8 cellular contexts compared by ENCODE assay signal in the genomic region with DNA sequence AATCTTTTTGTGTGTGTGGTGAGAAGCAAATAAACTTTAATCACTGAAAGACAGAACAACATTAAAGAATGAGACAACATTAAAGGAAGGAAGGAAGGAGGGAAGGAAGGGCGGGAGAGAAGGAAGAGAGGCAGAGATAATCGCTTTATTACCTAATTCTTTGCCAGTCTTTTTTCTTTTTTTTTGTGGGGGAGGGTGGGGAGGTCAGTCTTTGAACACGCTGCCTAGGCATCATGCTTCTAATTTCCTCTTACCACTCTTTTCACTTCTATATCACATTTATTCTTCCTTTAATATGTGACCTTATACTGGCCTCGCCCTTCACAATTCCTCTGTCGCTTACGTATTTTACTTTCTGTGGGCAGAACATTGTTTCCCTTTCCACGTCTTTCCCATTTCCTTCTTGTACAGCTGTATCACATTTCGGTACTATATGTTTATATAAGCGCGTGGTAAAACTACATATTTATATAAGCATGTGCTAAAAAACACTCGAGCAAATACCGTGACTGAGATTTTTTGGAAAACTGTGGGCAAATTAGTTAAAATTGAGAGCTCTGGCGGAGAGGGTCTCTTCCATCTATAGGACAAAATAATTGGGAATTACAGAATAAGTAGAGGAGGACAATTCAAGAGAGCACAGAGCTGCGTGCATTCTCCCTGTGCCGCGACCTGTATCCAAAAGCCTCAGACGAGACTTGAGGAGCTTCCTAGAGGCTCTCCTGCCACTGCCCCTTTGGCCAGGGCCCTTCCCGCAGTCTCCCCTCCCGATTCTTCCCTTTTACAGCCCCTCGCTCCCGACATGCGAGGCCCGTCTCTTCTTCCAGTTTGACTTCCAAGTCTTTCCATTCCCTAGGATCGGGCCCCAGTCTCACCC. TPM values are rescaled to one million over a fixed set of nuclear protein-coding genes. Genes with fewer than 3 reads are reported as not detected.
A peak's percentile ranks its signal among the peaks of the same experiment; 100 is the strongest.
DNase-seq lines count a peak whose midpoint lies in the region; ATAC-seq and TF ChIP-seq lines count a peak whose summit lies in the region.

No MANE protein-coding gene starts in this region.

- H3K36me3 ChIP-seq in heart right ventricle (no peaks in the 10 kb centered on the region), rectal smooth muscle tissue (ENCODE audit: control insufficient read depth, insufficient read depth, low read length) (no peaks in the 10 kb centered on the region)

- ATAC-seq in heart right ventricle, result peak; percentile 16 to 62 (median 41)
- no peak for ATAC-seq in HG02798 (IDR thresholded peaks at IDR 0.05; ENCODE audit: poor library complexity, unreplicated experiment)
- no peak for ATAC-seq in activated naive CD4-positive, alpha-beta T cell treated with anti-CD3 and anti-CD28 coated beads, Interleukin-2, amount 50 U/mL, for 72 hours
- ATAC-seq in HG02610 (IDR thresholded peaks at IDR 0.05; ENCODE audit: unreplicated experiment), result no peak

- peak overlapping the region; percentile 68 for H3K4me3 ChIP-seq in WI38 (ENCODE audit: low read depth, low read length)
- H3K4me3 ChIP-seq in heart right ventricle, result peak overlapping the region; percentile 11 to 80 (median 62)
- peak overlapping the region; percentile 78 for H3K4me3 ChIP-seq in rectal smooth muscle tissue (ENCODE audit: low read length)

- DNase-seq in activated CD4-positive, alpha-beta memory T cell treated with anti-CD3 and anti-CD28 coated beads for 36 hours, result no peak
- DNase-seq in activated CD4-positive, alpha-beta memory T cell treated with anti-CD3 and anti-CD28 coated beads, Interleukin-2, amount 10 ng/mL, durations not matched to agents 7 days and 5 days, result no peak
- DNase-seq in heart right ventricle, result no peak
- DNase-seq in activated naive CD4-positive, alpha-beta T cell treated with anti-CD3 and anti-CD28 coated beads, Interleukin-2, amount 50 U/mL, for 72 hours (ENCODE audit: low spot score in 2 of 2), result no peak

- CTCF ChIA-PET in activated CD4-positive, alpha-beta memory T cell treated with anti-CD3 and anti-CD28 coated beads for 36 hours (lab: Charles Lee), result no interaction called here
- CTCF ChIA-PET in activated CD4-positive, alpha-beta memory T cell treated with anti-CD3 and anti-CD28 coated beads, Interleukin-2, amount 10 ng/mL, durations not matched to agents 7 days and 5 days (lab: Charles Lee), result no interaction called here

- H3K27me3 Mint-ChIP-seq in activated CD4-positive, alpha-beta memory T cell treated with anti-CD3 and anti-CD28 coated beads for 36 hours, result peaks cover 34% of the 10 kb centered on the region
- H3K27me3 Mint-ChIP-seq in activated CD4-positive, alpha-beta memory T cell treated with anti-CD3 and anti-CD28 coated beads, Interleukin-2, amount 10 ng/mL, durations not matched to agents 7 days and 5 days, result peaks cover 37% of the 10 kb centered on the region

- H3K9ac ChIP-seq in rectal smooth muscle tissue (ENCODE audit: low read length), result no peak overlapping the region

- no peaks in the 10 kb centered on the region for H3K9me3 Mint-ChIP-seq in activated CD4-positive, alpha-beta memory T cell treated with anti-CD3 and anti-CD28 coated beads for 36 hours
- no peaks in the 10 kb centered on the region for H3K9me3 Mint-ChIP-seq in activated CD4-positive, alpha-beta memory T cell treated with anti-CD3 and anti-CD28 coated beads, Interleukin-2, amount 10 ng/mL, durations not matched to agents 7 days and 5 days
- H3K9me3 Mint-ChIP-seq in activated naive CD4-positive, alpha-beta T cell treated with anti-CD3 and anti-CD28 coated beads, Interleukin-2, amount 50 U/mL, for 72 hours, result no peaks in the 10 kb centered on the region

- H3K27me3 ChIP-seq in heart right ventricle (peaks cover 0 to 60% (median 0%) of the 10 kb centered on the region in 7 donors), rectal smooth muscle tissue (ENCODE audit: control insufficient read depth, insufficient read depth, low read length) (no peaks in the 10 kb centered on the region)

- H3K36me3 Mint-ChIP-seq in activated CD4-positive, alpha-beta memory T cell treated with anti-CD3 and anti-CD28 coated beads for 36 hours, result no peaks in the 10 kb centered on the region
- H3K36me3 Mint-ChIP-seq in activated CD4-positive, alpha-beta memory T cell treated with anti-CD3 and anti-CD28 coated beads, Interleukin-2, amount 10 ng/mL, durations not matched to agents 7 days and 5 days (ENCODE audit: low read depth), result no peaks in the 10 kb centered on the region
- H3K36me3 Mint-ChIP-seq in activated naive CD4-positive, alpha-beta T cell treated with anti-CD3 and anti-CD28 coated beads, Interleukin-2, amount 50 U/mL, for 72 hours, result peaks cover 0 to 6% of the 10 kb centered on the region in 2 donors

- 12 to 14% methylated on average over 24 of the region's 24 CpGs for WGBS in heart right ventricle, 2 donors

- H3K4me3 Mint-ChIP-seq in activated CD4-positive, alpha-beta memory T cell treated with anti-CD3 and anti-CD28 coated beads for 36 hours, result peak overlapping the region; percentile 35
- H3K4me3 Mint-ChIP-seq in activated CD4-positive, alpha-beta memory T cell treated with anti-CD3 and anti-CD28 coated beads, Interleukin-2, amount 10 ng/mL, durations not matched to agents 7 days and 5 days, result no peak overlapping the region

- H3K4me1 Mint-ChIP-seq in activated CD4-positive, alpha-beta memory T cell treated with anti-CD3 and anti-CD28 coated beads for 36 hours (ENCODE audit: low read depth), result peaks cover 9% of the 10 kb centered on the region
- H3K4me1 Mint-ChIP-seq in activated CD4-positive, alpha-beta memory T cell treated with anti-CD3 and anti-CD28 coated beads, Interleukin-2, amount 10 ng/mL, durations not matched to agents 7 days and 5 days, result no peaks in the 10 kb centered on the region

- no peaks in the 10 kb centered on the region for H3K9me3 ChIP-seq in heart right ventricle

- intact Hi-C loops in activated CD4-positive, alpha-beta memory T cell treated with anti-CD3 and anti-CD28 coated beads for 36 hours (cut with micrococcal nuclease), result no loop called here
- intact Hi-C loops in heart right ventricle (cut with DNase I), result loop anchor here in 3 of 10 donors (10.0 kb wide), 2 partner anchors 160 to 170 kb away; a partner anchor contains a TSS

- no peak for TF ChIP-seq CTCF in WI38 (IDR thresholded peaks at IDR 0.05; ENCODE audit: low read depth, low read length)
- no peak for TF ChIP-seq CTCF in heart right ventricle (IDR thresholded peaks at IDR 0.05)

- H3K4me1 ChIP-seq in heart right ventricle, result peaks cover 0 to 13% (median 9%) of the 10 kb centered on the region in 9 donors
- H3K4me1 ChIP-seq in rectal smooth muscle tissue (ENCODE audit: control insufficient read depth, insufficient read depth, low read length), result peaks cover 5% of the 10 kb centered on the region

- POLR2A ChIA-PET in activated CD4-positive, alpha-beta memory T cell treated with anti-CD3 and anti-CD28 coated beads for 36 hours (lab: Charles Lee), result no interaction called here
- POLR2A ChIA-PET in activated CD4-positive, alpha-beta memory T cell treated with anti-CD3 and anti-CD28 coated beads, Interleukin-2, amount 10 ng/mL, durations not matched to agents 7 days and 5 days (lab: Charles Lee), result no interaction called here

- H3K27ac ChIP-seq in heart right ventricle, result peak overlapping the region; percentile 76 to 91 (median 88)
- H3K27ac ChIP-seq in rectal smooth muscle tissue (ENCODE audit: low read depth, low read length), result peak overlapping the region; percentile 77

- H3K27ac Mint-ChIP-seq in activated CD4-positive, alpha-beta memory T cell treated with anti-CD3 and anti-CD28 coated beads for 36 hours, result no peak overlapping the region
- H3K27ac Mint-ChIP-seq in activated CD4-positive, alpha-beta memory T cell treated with anti-CD3 and anti-CD28 coated beads, Interleukin-2, amount 10 ng/mL, durations not matched to agents 7 days and 5 days, result no peak overlapping the region
- no peak overlapping the region for H3K27ac Mint-ChIP-seq in activated naive CD4-positive, alpha-beta T cell treated with anti-CD3 and anti-CD28 coated beads, Interleukin-2, amount 50 U/mL, for 72 hours

RNA-seq across cellular contexts. Expression of a gene that starts 0.8 kb away (rescaled TPM):
- not detected for total RNA-seq in activated CD4-positive, alpha-beta memory T cell treated with anti-CD3 and anti-CD28 coated beads for 36 hours
- total RNA-seq in activated CD4-positive, alpha-beta memory T cell treated with anti-CD3 and anti-CD28 coated beads, Interleukin-2, amount 10 ng/mL, durations not matched to agents 7 days and 5 days, result not detected
- total RNA-seq in heart right ventricle, result 100 to 1,000 TPM in 7 of 10 donors, 10 to 100 TPM in 3; 71.8 to 166 (median 143) TPM
- polyA plus RNA-seq in heart right ventricle, result 10 to 100 TPM in 1 of 2 donors, 1 to 10 TPM in 1; 8.0 to 23.7 TPM
- under 1 TPM in 1 of 2 donors, not detected in 1; 0.08 TPM for total RNA-seq in activated naive CD4-positive, alpha-beta T cell treated with anti-CD3 and anti-CD28 coated beads, Interleukin-2, amount 50 U/mL, for 72 hours

Comparison
In these comparisons a context has a peak if more than half of its experiments do, and no peak if none do; other contexts are left out.
1. ATAC-seq: peak in heart right ventricle (8 of 8); none in HG02798 (single experiment), activated naive CD4-positive, alpha-beta T cell treated with anti-CD3 and anti-CD28 coated beads, Interleukin-2, amount 50 U/mL, for 72 hours (0 of 2) and HG02610 (single experiment).
2. RNA of a gene that starts 0.8 kb away (total RNA-seq): 71.8 to 166 TPM in heart right ventricle; 0.08 TPM in activated naive CD4-positive, alpha-beta T cell treated with anti-CD3 and anti-CD28 coated beads, Interleukin-2, amount 50 U/mL, for 72 hours, not detected in activated CD4-positive, alpha-beta memory T cell treated with anti-CD3 and anti-CD28 coated beads for 36 hours and not detected in activated CD4-positive, alpha-beta memory T cell treated with anti-CD3 and anti-CD28 coated beads, Interleukin-2, amount 10 ng/mL, durations not matched to agents 7 days and 5 days; every median in the first group is over 10 times any median in the second.
3. Peak in every context shown above with its lines, with median percentiles within 50 percentile points of each other: H3K4me3 ChIP-seq.